16 cellular contexts compared by ENCODE assay signal in the genomic region with DNA sequence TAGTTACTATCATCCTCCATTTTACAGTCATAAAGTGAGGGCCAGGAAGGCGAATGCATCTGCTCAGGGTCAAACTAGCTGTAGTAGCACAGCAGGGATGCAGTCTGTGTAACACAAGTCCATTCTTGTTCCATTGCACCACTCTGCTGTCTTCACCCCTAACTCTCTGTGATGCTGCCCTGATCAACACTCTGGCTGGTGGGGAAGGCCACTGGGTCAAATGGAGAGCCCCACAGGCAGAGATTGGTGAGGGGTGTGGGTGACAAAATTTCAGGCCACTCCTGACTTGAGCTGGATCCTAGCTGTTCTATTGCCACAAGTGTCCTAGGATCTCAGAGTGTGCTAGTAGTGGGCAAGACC.
A peak's percentile ranks its signal among the peaks of the same experiment; 100 is the strongest.
DNase-seq lines count a peak whose midpoint lies in the region; ATAC-seq and TF ChIP-seq lines count a peak whose summit lies in the region.
"Had no signal": no experiment of that assay in that cellular context is flagged by ENCODE, and none has a peak within 500 bp of the region (broad histone marks: within the 10 kb centered on the region; RNA-seq: fewer than 3 reads in every experiment).

No MANE protein-coding gene starts in this region.

- intact Hi-C loops in CD4-positive, alpha-beta memory T cell (cut with micrococcal nuclease), result no loop called here

- POLR2A ChIA-PET in RWPE1 (lab: Yijun Ruan, JAX; ENCODE audit: low non-redundant PET), result no interaction called here
- POLR2A ChIA-PET in CD4-positive, alpha-beta memory T cell (lab: Charles Lee; ENCODE audit: partially characterized antibody), result no interaction called here

- H3K36me3 ChIP-seq in CD4-positive, alpha-beta memory T cell (ENCODE audit: insufficient read depth, low read length), result no peaks in the 10 kb centered on the region
- H3K36me3 ChIP-seq: Peyer's patch had no signal

- peaks cover 0 to 2% (median 0%) of the 10 kb centered on the region in 4 donors for H3K4me1 Mint-ChIP-seq in CD4-positive, alpha-beta memory T cell

- no peak overlapping the region for H3K4me3 ChIP-seq in CD4-positive, alpha-beta memory T cell (ENCODE audit: low read length in 2 of 2)
- H3K4me3 ChIP-seq: Peyer's patch, skin epidermis had no signal

- no peak overlapping the region for H3K27ac Mint-ChIP-seq in CD4-positive, alpha-beta memory T cell
- H3K27ac Mint-ChIP-seq: natural killer cell treated with Interleukin-12 subunit alpha and Interleukin-12 subunit beta and Interleukin-15 and Interleukin-18, amount 100 ng/mL, for 72 hours had no signal

- peak; percentile 16 for ATAC-seq in GM18505 (IDR thresholded peaks at IDR 0.05; ENCODE audit: unreplicated experiment)
- peak; percentile 16 for ATAC-seq in HG02642 (IDR thresholded peaks at IDR 0.05; ENCODE audit: poor library complexity, unreplicated experiment)
- ATAC-seq in GM18873 (IDR thresholded peaks at IDR 0.05; ENCODE audit: low FRiP score, unreplicated experiment), result no peak
- ATAC-seq: natural killer cell treated with Interleukin-12 subunit alpha and Interleukin-12 subunit beta and Interleukin-15 and Interleukin-18, amount 100 ng/mL, for 72 hours had no signal

- no peaks in the 10 kb centered on the region for H3K27me3 ChIP-seq in CD4-positive, alpha-beta memory T cell (ENCODE audit: insufficient read depth, low read length)
- H3K27me3 ChIP-seq: Peyer's patch had no signal

- DNase-seq in RWPE1 (ENCODE audit: low spot score) (no peak), mucosa of gallbladder (ENCODE audit: low spot score) (peak; percentile 4), iPS-NIHi11 (ENCODE audit: low spot score) (no peak), T-helper 9 cell (no peak)
- no peak for DNase-seq in CD4-positive, alpha-beta memory T cell
- DNase-seq: activated CD4-positive, alpha-beta T cell treated with anti-CD3 and anti-CD28 coated beads for 4 hours; amygdala; NCI-H1436; NCI-H2171 treated with DMSO at 0.1 percent for 48 hours; Peyer's patch; stimulated activated CD4-positive, alpha-beta T cell treated with anti-CD3 and anti-CD28 coated beads, Interleukin-2, amount 100 ng/mL, for 48 hours had no signal

- no peaks in the 10 kb centered on the region for H3K9me3 Mint-ChIP-seq in CD4-positive, alpha-beta memory T cell
- H3K9me3 Mint-ChIP-seq: natural killer cell treated with Interleukin-12 subunit alpha and Interleukin-12 subunit beta and Interleukin-15 and Interleukin-18, amount 100 ng/mL, for 72 hours had no signal

- H3K36me3 Mint-ChIP-seq in CD4-positive, alpha-beta memory T cell, result no peaks in the 10 kb centered on the region
- H3K36me3 Mint-ChIP-seq: natural killer cell treated with Interleukin-12 subunit alpha and Interleukin-12 subunit beta and Interleukin-15 and Interleukin-18, amount 100 ng/mL, for 72 hours had no signal

- H3K27me3 Mint-ChIP-seq in CD4-positive, alpha-beta memory T cell, result no peaks in the 10 kb centered on the region
- H3K27me3 Mint-ChIP-seq: natural killer cell treated with Interleukin-12 subunit alpha and Interleukin-12 subunit beta and Interleukin-15 and Interleukin-18, amount 100 ng/mL, for 72 hours had no signal

- no peak overlapping the region for H3K4me3 Mint-ChIP-seq in CD4-positive, alpha-beta memory T cell
- H3K4me3 Mint-ChIP-seq: natural killer cell treated with Interleukin-12 subunit alpha and Interleukin-12 subunit beta and Interleukin-15 and Interleukin-18, amount 100 ng/mL, for 72 hours had no signal

- TF ChIP-seq CTCF in RWPE1 (conservative IDR thresholded peaks at IDR 0.05; ENCODE audit: low read depth), result no peak

- H3K4me1 ChIP-seq in CD4-positive, alpha-beta memory T cell (ENCODE audit: insufficient read depth, low read length), result no peaks in the 10 kb centered on the region
- H3K4me1 ChIP-seq: Peyer's patch had no signal

- no peak for TF ChIP-seq POLR2A in GM18505 (IDR thresholded peaks at IDR 0.05; ENCODE audit: borderline replicate concordance, extremely low read depth, insufficient read depth, insufficient read length)

- CTCF ChIA-PET in RWPE1 (lab: Yijun Ruan, JAX), result no interaction called here
- CTCF ChIA-PET in CD4-positive, alpha-beta memory T cell (lab: Charles Lee; ENCODE audit: partially characterized antibody), result no interaction called here

- H3K9me3 ChIP-seq in CD4-positive, alpha-beta memory T cell (ENCODE audit: control insufficient read depth in 1 of 2, low read length in 2 of 2), result no peaks in the 10 kb centered on the region
- H3K9me3 ChIP-seq: Peyer's patch had no signal

- peak overlapping the region; percentile 93; the same call in 1 of the 2 replicates for H3K27ac ChIP-seq in RWPE1
- no peak overlapping the region for H3K27ac ChIP-seq in CD4-positive, alpha-beta memory T cell (ENCODE audit: low read depth, low read length)
